ENCODE assay signal across 12 cellular contexts in the genomic region with DNA sequence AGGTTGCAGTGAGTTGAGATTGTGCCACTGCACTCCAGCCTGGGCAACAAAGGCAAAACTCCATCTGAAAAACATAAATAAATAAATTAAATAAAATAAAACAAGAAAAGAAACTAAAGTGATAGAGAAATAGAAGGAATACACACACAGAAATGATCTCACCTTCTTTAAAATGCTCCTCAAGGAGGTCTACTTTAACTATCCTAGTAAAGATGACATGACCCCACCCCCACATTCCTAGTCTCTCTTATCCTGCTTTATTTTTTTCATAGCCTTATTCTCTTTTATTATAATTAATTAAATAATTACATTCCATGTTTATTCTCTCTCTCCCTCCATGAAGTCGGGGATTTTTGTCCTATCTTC. TPM values are rescaled to one million over a fixed set of nuclear protein-coding genes. Genes with fewer than 3 reads are reported as not detected.
"Had no signal": no experiment of that assay in that cellular context is flagged by ENCODE, and none has a peak within 500 bp of the region (broad histone marks: within the 10 kb centered on the region; RNA-seq: fewer than 3 reads in every experiment).

No MANE protein-coding gene starts in this region.

- H2AFZ ChIP-seq: GM23248, GM23338 had no signal

- H3K9me3 ChIP-seq: HAP-1 had no signal

- H3K9ac ChIP-seq: GM23248 had no signal

- ATAC-seq: GM23338, HCT116 had no signal

- FAIRE-seq: H1, H54 had no signal

- H3K27ac ChIP-seq: GM23248 had no signal

- H3K4me2 ChIP-seq: GM23338 had no signal

- H3K4me1 ChIP-seq: HAP-1 had no signal

- H3K36me3 ChIP-seq: HAP-1 had no signal

- H3K4me3 ChIP-seq: GM23248, GM23338, HAP-1 had no signal

- DNase-seq: GM23248, GOT3, H7, H9, HCEC 1CT, HFFc6 had no signal

RNA-seq across cellular contexts. Expression of gene CR1L, which starts 18.0 kb away (rescaled TPM):
- total RNA-seq: GM23248, H1, H4, H7, HFFc6 had no signal
- polyA plus RNA-seq: GM23248 had no signal
